In the genomic region with DNA sequence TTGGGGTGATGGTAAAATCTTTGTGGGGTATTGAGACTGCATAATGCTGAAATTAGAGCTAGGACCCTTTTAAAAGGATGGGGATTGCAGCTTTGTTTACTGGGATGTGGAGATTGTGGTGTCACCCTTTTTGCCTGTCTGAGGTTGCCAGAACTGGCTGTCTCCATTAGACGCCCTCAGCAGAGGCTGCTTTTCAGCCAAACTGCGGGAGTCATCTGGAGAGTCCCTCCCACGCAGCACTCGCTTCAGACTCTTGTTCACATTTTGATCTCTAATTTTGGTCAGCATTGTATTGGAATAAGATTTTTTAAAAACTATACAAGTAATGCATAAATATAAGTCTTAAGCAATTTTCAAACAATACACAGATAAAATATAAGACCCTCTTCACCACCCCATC, we compare ENCODE assay signal across 13 cellular contexts.
"Had no signal": no experiment of that assay in that cellular context is flagged by ENCODE, and none has a peak within 500 bp of the region (broad histone marks: within the 10 kb centered on the region; RNA-seq: fewer than 3 reads in every experiment).

No MANE protein-coding gene starts in this region.

- H3K27ac Mint-ChIP-seq: activated naive CD4-positive, alpha-beta T cell treated with anti-CD3 and anti-CD28 coated beads, Interleukin-2, amount 50 U/mL, for 24 hours had no signal

- H3K27ac ChIP-seq: cardiac muscle cell, parathyroid adenoma, SJCRH30, transverse colon had no signal

- H3K9me3 Mint-ChIP-seq: activated naive CD4-positive, alpha-beta T cell treated with anti-CD3 and anti-CD28 coated beads, Interleukin-2, amount 50 U/mL, for 24 hours; activated T-cell treated with anti-CD3 and anti-CD28 coated beads, Interleukin-2, amount 50 U/mL, for 4 hours; naive B cell; stimulated activated memory B cell treated with anti-CD40 and anti-IgM and Interleukin-4, amounts not matched to agents 10 μg/mL and 1 μg/mL and 100 μg/mL, for 72 hours had no signal

- H3K4me3 ChIP-seq: cardiac muscle cell, SJCRH30, transverse colon had no signal

- DNase-seq: activated CD4-positive, alpha-beta T cell treated with anti-CD3 and anti-CD28 coated beads, Interleukin-2, amount 50 U/mL, for 4 hours; activated effector memory CD4-positive, alpha-beta T cell treated with anti-CD3 and anti-CD28 coated beads, Interleukin-2, amount 50 U/mL, for 16 hours; activated T-cell treated with anti-CD3 and anti-CD28 coated beads, Interleukin-2, amount 50 U/mL, for 4 hours; cortex of kidney; effector memory CD4-positive, alpha-beta T cell; islet precursor cell; naive B cell; SJCRH30; transverse colon had no signal

- H3K4me3 Mint-ChIP-seq: activated naive CD4-positive, alpha-beta T cell treated with anti-CD3 and anti-CD28 coated beads, Interleukin-2, amount 50 U/mL, for 24 hours; activated T-cell treated with anti-CD3 and anti-CD28 coated beads, Interleukin-2, amount 50 U/mL, for 4 hours; stimulated activated memory B cell treated with anti-CD40 and anti-IgM and Interleukin-4, amounts not matched to agents 10 μg/mL and 1 μg/mL and 100 μg/mL, for 72 hours had no signal

- H3K27me3 Mint-ChIP-seq: activated naive CD4-positive, alpha-beta T cell treated with anti-CD3 and anti-CD28 coated beads, Interleukin-2, amount 50 U/mL, for 24 hours; naive B cell; stimulated activated memory B cell treated with anti-CD40 and anti-IgM and Interleukin-4, amounts not matched to agents 10 μg/mL and 1 μg/mL and 100 μg/mL, for 72 hours had no signal
